9 cellular contexts compared by ENCODE assay signal in the genomic region with DNA sequence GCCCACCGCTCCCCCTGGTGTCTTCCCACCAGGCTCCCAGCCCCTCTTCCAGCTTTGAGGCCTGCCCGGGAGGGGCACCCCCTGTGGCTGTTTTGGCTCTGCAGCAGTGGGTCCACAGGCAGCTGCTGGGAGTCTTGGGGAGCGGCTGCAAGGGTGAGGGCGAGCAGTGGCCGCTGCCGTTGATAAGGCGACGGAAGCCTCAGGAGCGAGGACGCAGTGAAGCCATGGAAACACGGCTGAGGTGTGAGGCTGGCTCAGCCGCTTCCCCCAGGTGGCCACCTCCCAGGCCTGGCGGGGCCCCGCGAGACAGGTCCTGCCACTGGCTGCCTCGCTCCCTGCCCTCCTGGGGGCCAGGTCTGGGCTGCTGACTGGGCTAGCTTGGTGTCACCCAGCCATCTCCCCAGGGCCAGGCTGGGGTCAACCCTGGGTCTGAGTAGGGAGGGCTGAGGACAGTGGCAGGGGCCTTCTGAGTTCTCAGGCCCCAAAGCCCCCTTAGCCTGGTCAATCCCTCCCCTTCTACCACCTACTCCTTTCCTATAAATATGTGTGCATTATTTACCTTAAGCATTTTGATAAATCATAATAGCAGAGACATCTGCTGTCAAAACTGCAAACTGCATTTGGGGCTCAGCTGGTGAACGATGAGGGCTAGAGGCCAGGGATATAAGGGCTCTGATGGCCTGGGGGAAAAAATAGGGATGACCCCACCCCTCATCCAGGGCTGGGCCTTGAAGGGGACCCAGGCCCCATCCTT. TPM values are rescaled to one million over a fixed set of nuclear protein-coding genes. Genes with fewer than 3 reads are reported as not detected.
DNase-seq lines count a peak whose midpoint lies in the region; ATAC-seq, FAIRE-seq and TF ChIP-seq lines count a peak whose summit lies in the region.
"Had no signal": no experiment of that assay in that cellular context is flagged by ENCODE, and none has a peak within 500 bp of the region (broad histone marks: within the 10 kb centered on the region; RNA-seq: fewer than 3 reads in every experiment).

No MANE protein-coding gene starts in this region.

- peak; percentile 56 for FAIRE-seq in K562 (lab: Jason Lieb, UNC)

- intact Hi-C loops in K562 (cut with micrococcal nuclease): loop anchor here (1.0 to 10.0 kb wide), 6 partner anchors 21 to 268 kb away; a partner anchor contains a TSS

- H3K27me3 Mint-ChIP-seq in type B pancreatic cell: no peaks in the 10 kb centered on the region

- TF ChIP-seq CTCF in DND-41 (IDR thresholded peaks at IDR 0.05; ENCODE audit: borderline replicate concordance, extremely low read depth, low read length, poor library complexity, severe bottlenecking): peak; percentile 81
- peak; percentile 56 to 63 (median 62) for TF ChIP-seq CTCF in K562 (IDR thresholded peaks at IDR 0.05 in 2 of 3, conservative IDR thresholded peaks at IDR 0.05 in 1 of 3; ENCODE audit: insufficient read depth in 2 of 3, low read depth in 1 of 3, low read length in 3 of 3)
- TF ChIP-seq CTCF in type B pancreatic cell (conservative IDR thresholded peaks at IDR 0.05): peak; percentile 28

- no peak overlapping the region for H3K9ac ChIP-seq in DND-41 (ENCODE audit: low read depth, low read length)
- H3K9ac ChIP-seq in K562 (ENCODE audit: insufficient read depth in 1 of 2, low read depth in 2 of 2, low read length in 2 of 2): peak overlapping the region; percentile 13 to 83; a peak in 3 of 4 replicates

- H3K27ac ChIP-seq in DND-41 (ENCODE audit: low read length): no peak overlapping the region
- H3K27ac ChIP-seq in K562 (ENCODE audit: extremely low read depth, low read depth, low read length): peak overlapping the region; percentile 29

- H3K27me3 ChIP-seq in DND-41 (ENCODE audit: insufficient read depth, low read length, poor library complexity) (no peaks in the 10 kb centered on the region), K562 (ENCODE audit: control insufficient read depth in 2 of 2, insufficient read depth in 2 of 2, low read length in 2 of 2) (no peaks in the 10 kb centered on the region; a peak in 1 of 5 replicates)

- no peak overlapping the region for H3K4me2 ChIP-seq in DND-41 (ENCODE audit: insufficient read depth, low read length)
- H3K4me2 ChIP-seq in K562 (ENCODE audit: insufficient read depth, low read length): peak overlapping the region; percentile 44

- H3K9me1 ChIP-seq in K562 (ENCODE audit: control insufficient read depth, insufficient read depth, low read length): no peaks in the 10 kb centered on the region

- H3K4me1 ChIP-seq in DND-41 (ENCODE audit: insufficient read depth, low read length) (peaks cover 21% of the 10 kb centered on the region), K562 (replicated peaks in 1 of 2; ENCODE audit: control insufficient read depth in 2 of 2, insufficient read depth in 2 of 2, low read length in 2 of 2) (peaks cover 38 to 65% of the 10 kb centered on the region in 2 experiments)

- peaks cover 58% of the 10 kb centered on the region for H3K4me1 Mint-ChIP-seq in type B pancreatic cell (ENCODE audit: unreplicated experiment)

- CTCF ChIA-PET in K562 (lab: Yijun Ruan, JAX; ENCODE audit: low intra/inter-chr PET ratio): interaction anchor here (0.7 to 2.0 kb wide), 4 partner anchors 32 to 57 kb away, joined by 3 to 9 read pairs (median 3); no protein-coding TSS in a partner anchor

- peak overlapping the region; percentile 55 for H3K27ac Mint-ChIP-seq in type B pancreatic cell
- H3K27ac Mint-ChIP-seq: T-helper 1 cell treated with Interleukin-12 subunit alpha and Interleukin-12 subunit beta and Interleukin-4 antibody, amounts not matched to agents 30 μg/mL and 1 μg/mL, for 36 hours had no signal

- H2AFZ ChIP-seq in DND-41 (ENCODE audit: low read depth, low read length) (no peak overlapping the region), K562 (ENCODE audit: low read depth, low read length) (0 out of 2 replicates have a peak overlapping the region, but pooled peaks have one; percentile 3)

- H3K9me3 Mint-ChIP-seq in type B pancreatic cell: no peaks in the 10 kb centered on the region
- H3K9me3 Mint-ChIP-seq: T-helper 1 cell treated with Interleukin-12 subunit alpha and Interleukin-12 subunit beta and Interleukin-4 antibody, amounts not matched to agents 30 μg/mL and 1 μg/mL, for 36 hours had no signal

- H3K9me3 ChIP-seq in DND-41 (ENCODE audit: insufficient read depth, low read length, severe bottlenecking) (no peaks in the 10 kb centered on the region), K562 (replicated peaks; ENCODE audit: control insufficient read depth, insufficient read depth, low read depth, low read length) (no peaks in the 10 kb centered on the region)

- WGBS in K562 (ENCODE audit: insufficient coverage, low coverage, missing lambda C conversion rate): 19% methylated on average over 5 of the region's 17 CpGs

- no peaks in the 10 kb centered on the region; the same call in 1 of the 2 replicates for H3K36me3 ChIP-seq in DND-41 (ENCODE audit: insufficient read depth, low read length)
- peaks cover 28% of the 10 kb centered on the region; the same call in 2 of the 3 replicates for H3K36me3 ChIP-seq in K562 (ENCODE audit: control insufficient read depth, insufficient read depth, low read length)

- peak; percentile 26; the same call in 1 of the 3 replicates for ATAC-seq in DND-41 (ENCODE audit: insufficient read depth, low read depth)
- peak; percentile 82 for ATAC-seq in K562
- ATAC-seq in GM21528 (IDR thresholded peaks at IDR 0.05; ENCODE audit: low FRiP score, unreplicated experiment): no peak

- no peaks in the 10 kb centered on the region for H4K20me1 ChIP-seq in DND-41 (ENCODE audit: insufficient read depth, low read length)
- H4K20me1 ChIP-seq in K562 (replicated peaks; ENCODE audit: control insufficient read depth, insufficient read depth, low read length): no peaks in the 10 kb centered on the region

- DNase-seq in DND-41 (no peak), KBM-7 (peak; percentile 60), K562 (ENCODE audit: extremely low read depth in 1 of 4, low spot score in 3 of 4) (peak; percentile 61 to 86 (median 71)), left kidney (ENCODE audit: low read depth, low spot score) (peak; percentile 80), type B pancreatic cell (ENCODE audit: extremely low spot score, unreplicated experiment) (no peak), SKM-1 treated with dmso at 0.1 percent for 144 hours (lab: John Stamatoyannopoulos, UW; ENCODE audit: unreplicated experiment) (no peak)
- DNase-seq in NK-92 treated with Interleukin-12 subunit alpha and Interleukin-12 subunit beta, amount 100 ng/mL, for 24 hours (lab: John Stamatoyannopoulos, UW): no peak

- POLR2A ChIA-PET in K562 (lab: Yijun Ruan, JAX): interaction anchor here (0.6 to 1.3 kb wide), 13 partner anchors 12 to 280 kb away, joined by 3 to 6 read pairs (median 3); a partner anchor contains a TSS

- H3K4me3 ChIP-seq in DND-41 (ENCODE audit: low read depth in 1 of 2, low read length in 2 of 2) (no peak overlapping the region), K562 (no peak overlapping the region)

- no peak for TF ChIP-seq POLR2A in K562 (conservative IDR thresholded peaks at IDR 0.05)

- in situ Hi-C loops in KBM-7 (cut with MboI; ENCODE audit: low pct_unique_long_range_greater_than_20kb, low sequenced_read_pairs) (no loop called here), K562 (cut with MboI) (no loop called here)

- H3K4me3 Mint-ChIP-seq in type B pancreatic cell: peak overlapping the region; percentile 46
- H3K4me3 Mint-ChIP-seq: T-helper 1 cell treated with Interleukin-12 subunit alpha and Interleukin-12 subunit beta and Interleukin-4 antibody, amounts not matched to agents 30 μg/mL and 1 μg/mL, for 36 hours had no signal

- TF ChIP-seq RAD21 in K562 (CRISPR knock-in tag; conservative IDR thresholded peaks at IDR 0.05 in 1 of 2, IDR thresholded peaks at IDR 0.05 in 1 of 2): peak; percentile 55 to 73; a peak in 3 of 4 replicates

- no TSS peak for BruUV-seq in K562 (replicated peaks; lab: Mats Ljungman, UMichigan)

- TF ChIP-seq EP300 in K562 (IDR thresholded peaks at IDR 0.05; ENCODE audit: low read length): no peak

- H3K79me2 ChIP-seq in DND-41 (ENCODE audit: insufficient read depth, low read length): no peaks in the 10 kb centered on the region
- no peaks in the 10 kb centered on the region; the same call in 2 of the 3 replicates for H3K79me2 ChIP-seq in K562 (ENCODE audit: control insufficient read depth, insufficient read depth, low read length)

- peaks cover 4% of the 10 kb centered on the region for H3K36me3 Mint-ChIP-seq in type B pancreatic cell

TF ChIP-seq in K562, 482 proteins besides CTCF, POLR2A, EP300 and RAD21 (continues in another document):
- TF ChIP-seq, protein P1, sequence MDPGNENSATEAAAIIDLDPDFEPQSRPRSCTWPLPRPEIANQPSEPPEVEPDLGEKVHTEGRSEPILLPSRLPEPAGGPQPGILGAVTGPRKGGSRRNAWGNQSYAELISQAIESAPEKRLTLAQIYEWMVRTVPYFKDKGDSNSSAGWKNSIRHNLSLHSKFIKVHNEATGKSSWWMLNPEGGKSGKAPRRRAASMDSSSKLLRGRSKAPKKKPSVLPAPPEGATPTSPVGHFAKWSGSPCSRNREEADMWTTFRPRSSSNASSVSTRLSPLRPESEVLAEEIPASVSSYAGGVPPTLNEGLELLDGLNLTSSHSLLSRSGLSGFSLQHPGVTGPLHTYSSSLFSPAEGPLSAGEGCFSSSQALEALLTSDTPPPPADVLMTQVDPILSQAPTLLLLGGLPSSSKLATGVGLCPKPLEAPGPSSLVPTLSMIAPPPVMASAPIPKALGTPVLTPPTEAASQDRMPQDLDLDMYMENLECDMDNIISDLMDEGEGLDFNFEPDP (CRISPR knock-in tag; IDR thresholded peaks at IDR 0.05): 0 out of 2 replicates have a peak, but pooled peaks have one; percentile 4
- TF ChIP-seq MIER1 (IDR thresholded peaks at IDR 0.05; ENCODE audit: low read depth): no peak

RNA-seq across cellular contexts. Expression of a gene that starts 41.7 kb away (rescaled TPM):
- 44.6 and 81.0 TPM in 2 replicates for total RNA-seq in K562 (2011; cell fraction: chromatin; rRNA removed; ENCODE audit: low replicate concordance)
- 52.9 TPM in 2 replicates for total RNA-seq in K562 (2011; cell fraction: nucleolus; rRNA removed)
- total RNA-seq in K562 (2011; cell fraction: nucleoplasm; rRNA removed): 37.8 and 55.7 TPM in 2 replicates
- total RNA-seq in K562 (2014; rRNA removed) (121 and 123 TPM in 2 replicates), K562 (2014; rRNA removed; fragmentation: Illumina TruSeq; extraction: Trizol) (24.1 and 25.8 TPM in 2 replicates), K562 (2015; rRNA removed; fragmentation: Illumina TruSeq; extraction: Trizol) (40.6 and 45.1 TPM in 2 replicates), K562 (2021) (79.3 and 87.8 TPM in 2 replicates), type B pancreatic cell (ENCODE audit: low replicate concordance) (46.7 and 58.6 TPM in 2 replicates)
- polyA plus RNA-seq in K562 (2011; rRNA removed) (44.8 and 51.8 TPM in 2 replicates), K562 (2014; fragmentation: Illumina TruSeq; extraction: Trizol) (45.8 and 61.2 TPM in 2 replicates), K562 (2014; fragmentation: Nextera tagmentation; extraction: Ambion mirVana) (1 to 10 TPM; 1.9 to 4.6 TPM), K562 (2014; rRNA removed) (63.8 and 67.0 TPM in 2 replicates)
- polyA plus RNA-seq in K562 (2011; cell fraction: cytosol; rRNA removed): 47.3 and 134 TPM in 2 replicates
- 34.3 and 47.7 TPM in 2 replicates for polyA plus RNA-seq in K562 (2011; cell fraction: nucleus; rRNA removed)
- 63.1 and 65.7 TPM in 2 replicates for polyA plus RNA-seq in K562 (2012)
- polyA minus RNA-seq in K562 (2011; rRNA and poly(A)+ RNA removed): 27.1 and 39.4 TPM in 2 replicates
- 47.5 and 54.4 TPM in 2 replicates for polyA minus RNA-seq in K562 (2011; cell fraction: cytosol; rRNA and poly(A)+ RNA removed)
- 29.4 and 36.8 TPM in 2 replicates for polyA minus RNA-seq in K562 (2011; cell fraction: nucleus; rRNA and poly(A)+ RNA removed)

Comparison
In these comparisons a context has a peak if more than half of its experiments do, and no peak if none do; other contexts are left out.
1. DNase-seq: peak in KBM-7 (single experiment), K562 (4 of 4) and left kidney (single experiment); none in DND-41 (single experiment), type B pancreatic cell (single experiment), SKM-1 treated with dmso at 0.1 percent for 144 hours (single experiment) and NK-92 treated with Interleukin-12 subunit alpha and Interleukin-12 subunit beta, amount 100 ng/mL, for 24 hours (single experiment).
2. CTCF ChIP-seq: peak in every context shown above with its lines; median percentile 81 in DND-41; 62 in K562; 28 in type B pancreatic cell.